8 cellular contexts compared by ENCODE assay signal in genomic region chr1:172144445-172145060, GRCh38.
DNase-seq lines count a peak whose midpoint lies in the region; TF ChIP-seq lines count a peak whose summit lies in the region.

No MANE protein-coding gene starts in this region.

- no peak for TF ChIP-seq CTCF in colonic mucosa (IDR thresholded peaks at IDR 0.05)
- no peak for TF ChIP-seq CTCF in suprapubic skin (IDR thresholded peaks at IDR 0.05)

- POLR2A ChIA-PET in CD8-positive, alpha-beta memory T cell (lab: Charles Lee), result no interaction called here

- CTCF ChIA-PET in CD8-positive, alpha-beta memory T cell (lab: Charles Lee), result no interaction called here

- DNase-seq in HS-5 (ENCODE audit: low read depth) (peak; percentile 80), colonic mucosa (peak; percentile 60), lung microvascular endothelial cell (ENCODE audit: low read depth in 2 of 2) (peak; percentile 8 to 72), suprapubic skin (ENCODE audit: low spot score in 2 of 2) (peak; percentile 90), LoVo (ENCODE audit: low spot score) (no peak), NCI-H2227 treated with DMSO at 0.1 percent for 48 hours (lab: John Stamatoyannopoulos, UW) (no peak)
- no peak for DNase-seq in CD8-positive, alpha-beta memory T cell
- DNase-seq in stimulated activated CD4-positive, alpha-beta T cell treated with anti-CD3 and anti-CD28 coated beads, Interleukin-1b, Interleukin-23, amount 100 ng/mL, for 48 hours, result no peak

- H3K27me3 ChIP-seq in colonic mucosa, result no peaks in the 10 kb centered on the region
- no peaks in the 10 kb centered on the region for H3K27me3 ChIP-seq in suprapubic skin
- H3K27me3 ChIP-seq in CD8-positive, alpha-beta memory T cell (ENCODE audit: insufficient read depth, low read length, poor library complexity, severe bottlenecking), result no peaks in the 10 kb centered on the region

- H3K4me3 ChIP-seq in colonic mucosa, result peak overlapping the region; percentile 19
- peak overlapping the region; percentile 51 for H3K4me3 ChIP-seq in suprapubic skin
- H3K4me3 ChIP-seq in CD8-positive, alpha-beta memory T cell (ENCODE audit: low read length), result no peak overlapping the region

- no peaks in the 10 kb centered on the region for H3K27me3 Mint-ChIP-seq in CD8-positive, alpha-beta memory T cell

- H3K4me1 ChIP-seq in colonic mucosa, result no peaks in the 10 kb centered on the region
- peaks cover 12% of the 10 kb centered on the region for H3K4me1 ChIP-seq in suprapubic skin
- H3K4me1 ChIP-seq in CD8-positive, alpha-beta memory T cell (ENCODE audit: insufficient read depth, low read length), result no peaks in the 10 kb centered on the region

- H3K9me3 Mint-ChIP-seq in CD8-positive, alpha-beta memory T cell, result no peaks in the 10 kb centered on the region

- TF ChIP-seq POLR2A in suprapubic skin (IDR thresholded peaks at IDR 0.05), result peak; percentile 51 to 87

- 62% methylated on average over 13 of the region's 13 CpGs for WGBS in suprapubic skin

- no peaks in the 10 kb centered on the region for H3K36me3 Mint-ChIP-seq in CD8-positive, alpha-beta memory T cell

- TF ChIP-seq EP300 in suprapubic skin (IDR thresholded peaks at IDR 0.05), result no peak

- no peaks in the 10 kb centered on the region for H3K36me3 ChIP-seq in colonic mucosa
- H3K36me3 ChIP-seq in suprapubic skin, result no peaks in the 10 kb centered on the region
- H3K36me3 ChIP-seq in CD8-positive, alpha-beta memory T cell (ENCODE audit: insufficient read depth, low read length), result no peaks in the 10 kb centered on the region

- peak overlapping the region in 2 of 8 donors; percentile 52 to 77 for H3K27ac Mint-ChIP-seq in CD8-positive, alpha-beta memory T cell

- intact Hi-C loops in colonic mucosa (cut with DNase I), result no loop called here

- H3K4me3 Mint-ChIP-seq in CD8-positive, alpha-beta memory T cell, result no peak overlapping the region

- H3K4me1 Mint-ChIP-seq in CD8-positive, alpha-beta memory T cell, result peaks cover 0 to 8% (median 3%) of the 10 kb centered on the region in 3 donors

- H3K9ac ChIP-seq in colonic mucosa (ENCODE audit: low read depth in 2 of 2, low read length in 2 of 2), result peak overlapping the region in 1 of 2 donors; percentile 52

- H3K27ac ChIP-seq in colonic mucosa, result peak overlapping the region; percentile 67
- peak overlapping the region; percentile 83 for H3K27ac ChIP-seq in suprapubic skin
- H3K27ac ChIP-seq in CD8-positive, alpha-beta memory T cell (ENCODE audit: low read depth, low read length), result no peak overlapping the region

- H3K9me3 ChIP-seq in colonic mucosa (no peaks in the 10 kb centered on the region), suprapubic skin (no peaks in the 10 kb centered on the region)
- H3K9me3 ChIP-seq in CD8-positive, alpha-beta memory T cell (ENCODE audit: low read length), result no peaks in the 10 kb centered on the region

Comparison
In these comparisons a context has a peak if more than half of its experiments do, and no peak if none do; other contexts are left out.
1. DNase-seq: peak in HS-5 (single experiment), colonic mucosa (single experiment), lung microvascular endothelial cell (2 of 2) and suprapubic skin (2 of 2); none in LoVo (single experiment), CD8-positive, alpha-beta memory T cell (0 of 5), NCI-H2227 treated with DMSO at 0.1 percent for 48 hours (single experiment) and stimulated activated CD4-positive, alpha-beta T cell treated with anti-CD3 and anti-CD28 coated beads, Interleukin-1b, Interleukin-23, amount 100 ng/mL, for 48 hours (single experiment).